ENCODE assay signal across 9 cellular contexts in the genomic region with DNA sequence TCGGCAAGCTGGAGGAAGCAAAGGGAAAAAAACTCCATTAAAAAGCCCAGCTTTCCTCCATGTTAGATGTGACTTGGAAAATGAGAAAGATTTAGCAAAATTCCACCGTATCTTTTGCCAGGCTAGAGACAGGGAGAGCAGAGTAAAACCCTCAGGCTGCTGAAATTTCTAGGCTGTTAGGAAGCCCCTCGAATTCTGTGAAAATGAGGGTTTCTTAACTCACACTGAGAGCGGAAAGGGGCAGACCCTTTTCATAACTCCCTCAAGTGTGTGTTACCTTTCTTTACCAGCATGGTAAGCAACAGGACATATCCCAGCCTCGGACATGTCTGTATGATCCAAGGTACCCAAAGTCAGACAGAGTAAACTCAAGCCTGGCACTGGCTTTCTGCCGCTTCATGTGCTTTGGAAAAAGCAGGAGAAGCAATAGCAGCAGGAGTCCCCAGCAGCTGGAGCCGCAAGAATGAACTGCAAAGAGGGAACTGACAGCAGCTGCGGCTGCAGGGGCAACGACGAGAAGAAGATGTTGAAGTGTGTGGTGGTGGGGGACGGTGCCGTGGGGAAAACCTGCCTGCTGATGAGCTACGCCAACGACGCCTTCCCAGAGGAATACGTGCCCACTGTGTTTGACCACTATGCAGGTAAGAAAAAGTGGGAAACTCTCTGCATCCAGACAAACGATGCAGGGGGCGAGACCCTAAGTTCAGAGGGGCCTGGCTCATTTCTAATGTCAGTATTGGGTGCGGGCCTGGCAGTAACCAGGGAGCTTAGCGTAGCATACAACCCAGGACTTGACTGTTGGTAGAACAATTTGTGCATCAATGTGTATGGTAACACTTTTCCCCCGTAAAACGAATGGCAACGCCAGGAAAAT. TPM values are rescaled to one million over a fixed set of nuclear protein-coding genes. Genes with fewer than 3 reads are reported as not detected.
DNase-seq lines count a peak whose midpoint lies in the region; ATAC-seq, FAIRE-seq and TF ChIP-seq lines count a peak whose summit lies in the region.
"Had no signal": no experiment of that assay in that cellular context is flagged by ENCODE, and none has a peak within 500 bp of the region (broad histone marks: within the 10 kb centered on the region; RNA-seq: fewer than 3 reads in every experiment).

A gene (plus strand): TSS at position 37 of the 874 bp plus-strand sequence. CDS start 427 bp downstream, at position 464.

- TF ChIP-seq POLR2A in gastroesophageal sphincter (IDR thresholded peaks at IDR 0.05), result no peak

- H3K4me3 Mint-ChIP-seq in stimulated activated memory B cell treated with anti-CD40 and anti-IgM and Interleukin-4, amounts not matched to agents 10 μg/mL and 1 μg/mL and 100 μg/mL, for 72 hours, result no peak within 1 kb of the TSS
- no peak within 1 kb of the TSS for H3K4me3 Mint-ChIP-seq in effector memory CD8-positive, alpha-beta T cell
- H3K4me3 Mint-ChIP-seq: memory B cell had no signal

- POLR2A ChIA-PET in HEK293T (lab: Yijun Ruan, JAX), result interaction anchor here (1.0 kb wide), 1 partner anchor 8 kb away, joined by 3 read pairs; no protein-coding TSS in a partner anchor

- no peaks in the 10 kb centered on the region for H3K9me3 ChIP-seq in SJCRH30 (replicated peaks)
- H3K9me3 ChIP-seq in gastroesophageal sphincter, result no peaks in the 10 kb centered on the region
- H3K9me3 ChIP-seq in pancreas, result no peaks in the 10 kb centered on the region

- no peaks in the 10 kb centered on the region for H3K4me1 Mint-ChIP-seq in stimulated activated memory B cell treated with anti-CD40 and anti-IgM and Interleukin-4, amounts not matched to agents 10 μg/mL and 1 μg/mL and 100 μg/mL, for 72 hours
- H3K4me1 Mint-ChIP-seq in effector memory CD8-positive, alpha-beta T cell (ENCODE audit: low read depth in 2 of 2), result no peaks in the 10 kb centered on the region
- H3K4me1 Mint-ChIP-seq: memory B cell had no signal

- H3K27me3 ChIP-seq in SJCRH30, result no peaks in the 10 kb centered on the region
- H3K27me3 ChIP-seq in gastroesophageal sphincter, result no peaks in the 10 kb centered on the region
- H3K27me3 ChIP-seq in pancreas, result no peaks in the 10 kb centered on the region

- peak; percentile 7 for ATAC-seq in gastroesophageal sphincter
- peak in 3 of 4 donors; percentile 29 to 55 (median 41) for ATAC-seq in pancreas
- no peak for ATAC-seq in stimulated activated memory B cell treated with anti-CD40 and anti-IgM and Interleukin-4, amounts not matched to agents 10 μg/mL and 1 μg/mL and 100 μg/mL, for 72 hours
- no peak for ATAC-seq in effector memory CD8-positive, alpha-beta T cell (replicated peaks)

- TF ChIP-seq CTCF in gastroesophageal sphincter (IDR thresholded peaks at IDR 0.05) (no peak), pancreas (IDR thresholded peaks at IDR 0.05) (no peak)

- intact Hi-C loops in pancreas (cut with DNase I), result no loop called here

- no peaks in the 10 kb centered on the region; the same call in 1 of the 2 replicates for H3K36me3 ChIP-seq in SJCRH30
- H3K36me3 ChIP-seq in gastroesophageal sphincter, result no peaks in the 10 kb centered on the region
- no peaks in the 10 kb centered on the region for H3K36me3 ChIP-seq in pancreas

- H3K27ac Mint-ChIP-seq in stimulated activated memory B cell treated with anti-CD40 and anti-IgM and Interleukin-4, amounts not matched to agents 10 μg/mL and 1 μg/mL and 100 μg/mL, for 72 hours, result no peak within 1 kb of the TSS
- no peak within 1 kb of the TSS for H3K27ac Mint-ChIP-seq in effector memory CD8-positive, alpha-beta T cell
- H3K27ac Mint-ChIP-seq: memory B cell had no signal

- DNase-seq in COR-L47 (lab: John Stamatoyannopoulos, UW) (peak; percentile 52), SJCRH30 (peak; percentile 71 to 78), pancreas (peak in 3 of 6 donors; percentile 8 to 31 (median 12)), HEK293T (ENCODE audit: extremely low spot score) (no peak)
- DNase-seq in effector memory CD8-positive, alpha-beta T cell, result no peak
- no peak for DNase-seq in activated CD4-positive, alpha-beta T cell treated with anti-CD3 and anti-CD28 coated beads for 4 hours

- TF ChIP-seq EP300 in gastroesophageal sphincter (IDR thresholded peaks at IDR 0.05), result no peak

- no peak for FAIRE-seq in pancreas (lab: Jason Lieb, UNC)

- H3K4me1 ChIP-seq in SJCRH30 (no peaks in the 10 kb centered on the region), gastroesophageal sphincter (peaks cover 0 to 36% (median 3%) of the 10 kb centered on the region in 3 donors), pancreas (peaks cover 0 to 3% (median 0%) of the 10 kb centered on the region in 3 donors)

- H3K9me3 Mint-ChIP-seq in stimulated activated memory B cell treated with anti-CD40 and anti-IgM and Interleukin-4, amounts not matched to agents 10 μg/mL and 1 μg/mL and 100 μg/mL, for 72 hours, result no peaks in the 10 kb centered on the region
- H3K9me3 Mint-ChIP-seq in effector memory CD8-positive, alpha-beta T cell, result no peaks in the 10 kb centered on the region
- H3K9me3 Mint-ChIP-seq: memory B cell had no signal

- peak within 1 kb of the TSS; percentile 96 for H3K27ac ChIP-seq in SJCRH30
- peak within 1 kb of the TSS; percentile 91 to 93 (median 92) for H3K27ac ChIP-seq in gastroesophageal sphincter
- H3K27ac ChIP-seq in pancreas, result peak within 1 kb of the TSS; percentile 39 to 83 (median 69)

- CTCF ChIA-PET in HEK293T (lab: Yijun Ruan, JAX), result no interaction called here

- WGBS in gastroesophageal sphincter (ENCODE audit: low coverage in 1 of 2), 2 donors, result 4 to 6% methylated on average over 7 to 20 of the region's 23 CpGs
- 40 to 47% methylated on average over 23 of the region's 23 CpGs for WGBS in pancreas, 2 donors

- H3K4me3 ChIP-seq in SJCRH30 (peak within 1 kb of the TSS; percentile 65), gastroesophageal sphincter (peak within 1 kb of the TSS; percentile 49 to 60), pancreas (peak within 1 kb of the TSS in 3 of 4 donors; percentile 12 to 37 (median 23))

- peaks cover 8% of the 10 kb centered on the region for H3K27me3 Mint-ChIP-seq in stimulated activated memory B cell treated with anti-CD40 and anti-IgM and Interleukin-4, amounts not matched to agents 10 μg/mL and 1 μg/mL and 100 μg/mL, for 72 hours
- H3K27me3 Mint-ChIP-seq in effector memory CD8-positive, alpha-beta T cell, result peaks cover 12 to 17% of the 10 kb centered on the region in 2 donors
- H3K27me3 Mint-ChIP-seq: memory B cell had no signal

- H3K36me3 Mint-ChIP-seq in stimulated activated memory B cell treated with anti-CD40 and anti-IgM and Interleukin-4, amounts not matched to agents 10 μg/mL and 1 μg/mL and 100 μg/mL, for 72 hours, result no peaks in the 10 kb centered on the region
- H3K36me3 Mint-ChIP-seq in effector memory CD8-positive, alpha-beta T cell (ENCODE audit: insufficient read depth), result no peaks in the 10 kb centered on the region
- H3K36me3 Mint-ChIP-seq: memory B cell had no signal

TF ChIP-seq in HEK293T, 16 proteins besides CTCF, POLR2A, EP300 and RAD21:
- TF ChIP-seq NFRKB (IDR thresholded peaks at IDR 0.05) (no peak), ZNF384 (IDR thresholded peaks at IDR 0.05) (no peak), CTBP1 (IDR thresholded peaks at IDR 0.05; ENCODE audit: borderline replicate concordance) (no peak), SUZ12 (IDR thresholded peaks at IDR 0.05) (no peak), ARNT (IDR thresholded peaks at IDR 0.05) (no peak), SP1 (IDR thresholded peaks at IDR 0.05) (no peak), BHLHE40 (IDR thresholded peaks at IDR 0.05; ENCODE audit: borderline replicate concordance) (no peak), L3MBTL2 (conservative IDR thresholded peaks at IDR 0.05) (no peak), HDGF (IDR thresholded peaks at IDR 0.05; ENCODE audit: borderline replicate concordance) (no peak), FOXK2 (IDR thresholded peaks at IDR 0.05) (no peak), ELF4 (IDR thresholded peaks at IDR 0.05) (no peak), FOXM1 (IDR thresholded peaks at IDR 0.05; ENCODE audit: borderline replicate concordance) (no peak), TARDBP (IDR thresholded peaks at IDR 0.05) (no peak), FOXA1 (IDR thresholded peaks at IDR 0.05) (no peak), LEF1 (IDR thresholded peaks at IDR 0.05; ENCODE audit: borderline replicate concordance) (no peak)
- TF ChIP-seq, protein P1, sequence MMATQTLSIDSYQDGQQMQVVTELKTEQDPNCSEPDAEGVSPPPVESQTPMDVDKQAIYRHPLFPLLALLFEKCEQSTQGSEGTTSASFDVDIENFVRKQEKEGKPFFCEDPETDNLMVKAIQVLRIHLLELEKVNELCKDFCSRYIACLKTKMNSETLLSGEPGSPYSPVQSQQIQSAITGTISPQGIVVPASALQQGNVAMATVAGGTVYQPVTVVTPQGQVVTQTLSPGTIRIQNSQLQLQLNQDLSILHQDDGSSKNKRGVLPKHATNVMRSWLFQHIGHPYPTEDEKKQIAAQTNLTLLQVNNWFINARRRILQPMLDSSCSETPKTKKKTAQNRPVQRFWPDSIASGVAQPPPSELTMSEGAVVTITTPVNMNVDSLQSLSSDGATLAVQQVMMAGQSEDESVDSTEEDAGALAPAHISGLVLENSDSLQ (IDR thresholded peaks at IDR 0.05), result no peak
TF ChIP-seq in HEK293T: peak in this region for 0.

RNA-seq across cellular contexts. Expression of the gene that starts here (rescaled TPM):
- total RNA-seq in SJCRH30 (2014; rRNA removed; shearing (Covaris generic)), result 3.1 and 3.5 TPM in 2 replicates
- 10 to 100 TPM; 12.5 to 12.9 (median 12.7) TPM for total RNA-seq in gastroesophageal sphincter
- 1 to 10 TPM; 1.5 to 5.4 (median 2.3) TPM for total RNA-seq in pancreas
- 1 to 10 TPM; 3.8 to 6.7 TPM for polyA plus RNA-seq in pancreas

Comparison
In these comparisons a context has a peak if more than half of its experiments do, and no peak if none do; other contexts are left out.
1. DNase-seq: peak in COR-L47 (single experiment) and SJCRH30 (2 of 2); none in HEK293T (single experiment), effector memory CD8-positive, alpha-beta T cell (0 of 3) and activated CD4-positive, alpha-beta T cell treated with anti-CD3 and anti-CD28 coated beads for 4 hours (0 of 2).
2. ATAC-seq: peak in gastroesophageal sphincter (single experiment) and pancreas (3 of 4); none in stimulated activated memory B cell treated with anti-CD40 and anti-IgM and Interleukin-4, amounts not matched to agents 10 μg/mL and 1 μg/mL and 100 μg/mL, for 72 hours (single experiment) and effector memory CD8-positive, alpha-beta T cell (single experiment).
3. Peak in every context shown above with its lines, with median percentiles within 50 percentile points of each other: H3K27ac ChIP-seq and H3K4me3 ChIP-seq.